ENCODE assay signal across 8 cellular contexts in the genomic region with DNA sequence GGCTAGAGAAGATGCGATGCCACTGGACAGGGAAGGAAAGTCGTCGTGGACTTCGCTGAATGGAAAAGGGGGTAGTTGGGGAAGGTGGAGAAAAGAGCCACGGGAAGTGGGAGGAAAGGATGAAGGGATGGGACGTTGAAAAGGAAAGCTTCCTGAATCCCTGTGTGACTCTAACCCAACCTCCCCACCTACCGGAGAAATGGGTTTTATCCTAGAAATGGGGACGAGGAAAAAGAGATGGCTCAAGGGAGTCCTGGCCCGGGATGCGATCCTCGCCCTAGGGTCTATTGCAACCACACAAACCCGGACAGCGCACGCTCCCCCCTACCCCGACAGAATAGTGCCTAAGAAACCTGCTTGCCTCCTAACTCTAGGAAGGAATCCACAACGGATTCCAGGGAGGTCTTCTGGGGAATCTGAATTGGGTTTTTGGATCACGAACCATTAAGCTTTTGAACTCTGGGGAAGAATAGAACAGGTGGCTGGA. TPM values are rescaled to one million over a fixed set of nuclear protein-coding genes. Genes with fewer than 3 reads are reported as not detected.
DNase-seq lines count a peak whose midpoint lies in the region; ATAC-seq and TF ChIP-seq lines count a peak whose summit lies in the region.

No MANE protein-coding gene starts in this region.

- H3K27me3 Mint-ChIP-seq in progenitor cell of endocrine pancreas = peaks cover 63% of the 10 kb centered on the region

- no peaks in the 10 kb centered on the region for H3K9me3 Mint-ChIP-seq in progenitor cell of endocrine pancreas (ENCODE audit: low read depth)

- no peak for ATAC-seq in foreskin keratinocyte
- ATAC-seq in GM18498 (IDR thresholded peaks at IDR 0.05; ENCODE audit: unreplicated experiment) = no peak

- peaks cover 44% of the 10 kb centered on the region for H3K4me1 ChIP-seq in foreskin keratinocyte

- H3K9me3 ChIP-seq in WERI-Rb-1 (ENCODE audit: severe bottlenecking) = no peaks in the 10 kb centered on the region

- no peaks in the 10 kb centered on the region for H3K27me3 ChIP-seq in WERI-Rb-1 (ENCODE audit: insufficient read depth, low read depth, severe bottlenecking)
- H3K27me3 ChIP-seq in foreskin keratinocyte = no peaks in the 10 kb centered on the region

- DNase-seq in NCI-H2227 (lab: John Stamatoyannopoulos, UW; ENCODE audit: unreplicated experiment) (peak; percentile 57), NCI-H2227 treated with DMSO at 0.1 percent for 48 hours (lab: John Stamatoyannopoulos, UW) (no peak), WERI-Rb-1 (no peak), foreskin keratinocyte (peak in 1 of 2 donors; percentile 44), progenitor cell of endocrine pancreas (ENCODE audit: low spot score, unreplicated experiment) (no peak), NCI-H345 treated with DMSO at 0.1 percent for 48 hours (lab: John Stamatoyannopoulos, UW; ENCODE audit: unreplicated experiment) (no peak), KBM-7 (no peak)

- peak overlapping the region; percentile 80 for H3K4me3 Mint-ChIP-seq in progenitor cell of endocrine pancreas (ENCODE audit: low read depth)

- H3K27ac ChIP-seq in WERI-Rb-1 (peak overlapping the region; percentile 73), foreskin keratinocyte (no peak overlapping the region)

- H3K36me3 Mint-ChIP-seq in progenitor cell of endocrine pancreas (ENCODE audit: insufficient read depth) = no peaks in the 10 kb centered on the region

- H3K4me1 Mint-ChIP-seq in progenitor cell of endocrine pancreas (ENCODE audit: low read depth) = peaks cover 39% of the 10 kb centered on the region

- no peak for TF ChIP-seq CTCF in WERI-Rb-1 (IDR thresholded peaks at IDR 0.05; ENCODE audit: low read depth, low read length)
- TF ChIP-seq CTCF in foreskin keratinocyte (conservative IDR thresholded peaks at IDR 0.05) = peak; percentile 40
- TF ChIP-seq CTCF in progenitor cell of endocrine pancreas (IDR thresholded peaks at IDR 0.05; ENCODE audit: unreplicated experiment) = no peak

- no peak overlapping the region for H3K27ac Mint-ChIP-seq in progenitor cell of endocrine pancreas

- in situ Hi-C loops in KBM-7 (cut with MboI; ENCODE audit: low pct_unique_long_range_greater_than_20kb, low sequenced_read_pairs) = no loop called here

- H3K4me3 ChIP-seq in WERI-Rb-1 (ENCODE audit: low read depth, low read length) = peak overlapping the region; percentile 59

- H3K36me3 ChIP-seq in WERI-Rb-1 = no peaks in the 10 kb centered on the region; the same call in 1 of the 2 replicates

RNA-seq across cellular contexts. Expression of gene TSPAN5, which starts 0.7 kb away (rescaled TPM):
- total RNA-seq in foreskin keratinocyte (46.6 and 51.9 TPM in 2 replicates), progenitor cell of endocrine pancreas (6.1 and 7.5 TPM in 2 replicates)
- polyA plus RNA-seq in foreskin keratinocyte = 31.7 and 32.7 TPM in 2 replicates
